8 cellular contexts compared by ENCODE assay signal in genomic region chr1:111739984-111740765, GRCh38. TPM values are rescaled to one million over a fixed set of nuclear protein-coding genes. Genes with fewer than 3 reads are reported as not detected.
DNase-seq lines count a peak whose midpoint lies in the region.

No MANE protein-coding gene starts in this region.

- peak; percentile 23 for DNase-seq in activated naive CD4-positive, alpha-beta T cell treated with Interleukin-2 at 50 U/mL for 16 hours
- no peak for DNase-seq in activated naive CD4-positive, alpha-beta T cell (lab: John Stamatoyannopoulos, UW)
- DNase-seq in NCI-H526 treated with DMSO at 0.1 percent for 48 hours (lab: John Stamatoyannopoulos, UW) (peak; percentile 78), astrocyte of the hippocampus (ENCODE audit: low read depth, low spot score) (peak; percentile 89), hypothalamus (lab: John Stamatoyannopoulos, UW) (peak in 40 of 51 donors; percentile 19 to 77 (median 58)), posterior vena cava (ENCODE audit: low spot score) (peak; percentile 89), OCI-M2 (lab: John Stamatoyannopoulos, UW; ENCODE audit: unreplicated experiment) (no peak), MV-4-11 (lab: John Stamatoyannopoulos, UW) (no peak)

- intact Hi-C loops in posterior vena cava (cut with DNase I), result loop anchor here in 1 of 2 donors (10.0 kb wide), 1 partner anchor 235 kb away; the partner anchor contains the start of genes ADORA3 and TMIGD3

RNA-seq across cellular contexts. Expression of gene INKA2, which starts 1.0 kb away (rescaled TPM):
- 10 to 100 TPM; 12.4 to 16.1 TPM for total RNA-seq in posterior vena cava

RNA-seq across cellular contexts. Expression of gene DDX20, which starts 15.5 kb away (rescaled TPM):
- 1 to 10 TPM; 7.8 to 8.0 TPM for total RNA-seq in posterior vena cava

Comparison
In these comparisons a context has a peak if more than half of its experiments do, and no peak if none do; other contexts are left out.
1. DNase-seq: peak in activated naive CD4-positive, alpha-beta T cell treated with Interleukin-2 at 50 U/mL for 16 hours (single experiment), NCI-H526 treated with DMSO at 0.1 percent for 48 hours (single experiment), astrocyte of the hippocampus (single experiment), hypothalamus (40 of 51) and posterior vena cava (single experiment); none in activated naive CD4-positive, alpha-beta T cell (0 of 4), OCI-M2 (single experiment) and MV-4-11 (single experiment).